ENCODE assay signal across 8 cellular contexts in genomic region chrX:3651272-3651671, GRCh38.
DNase-seq lines count a peak whose midpoint lies in the region; ATAC-seq and TF ChIP-seq lines count a peak whose summit lies in the region.

No MANE protein-coding gene starts in this region.

- H3K4me2 ChIP-seq in Loucy (ENCODE audit: low read depth, low read length, poor library complexity, severe bottlenecking) = no peak overlapping the region
- H3K4me2 ChIP-seq in mammary epithelial cell (ENCODE audit: insufficient read depth, low read depth, low read length) = no peak overlapping the region

- H3K27ac ChIP-seq in mammary epithelial cell (ENCODE audit: insufficient read depth, low read depth, low read length) = no peak overlapping the region

- intact Hi-C loops in mammary epithelial cell (cut with micrococcal nuclease) = loop anchor here (1.0 kb wide), 1 partner anchor 161 kb away; no protein-coding TSS in a partner anchor
- intact Hi-C loops in activated T-helper 1 cell treated with anti-CD3 and anti-CD28 coated beads, Interleukin-12 subunit alpha, Interleukin-12 subunit beta, Interleukin-2, Interleukin-4 antibody, amounts not matched to agents 30 ng/mL and 10 ng/mL and 1 ng/mL, durations not matched to agents 14 hours and 24 hours and 36 hours (cut with micrococcal nuclease) = loop anchor here (1.0 to 2.0 kb wide), 2 partner anchors 62 to 161 kb away; partner anchors contain the start of gene PRKX

- H3K79me2 ChIP-seq in Loucy (ENCODE audit: insufficient read depth, low read length) (no peaks in the 10 kb centered on the region), mammary epithelial cell (ENCODE audit: insufficient read depth, low read length) (peaks cover 4% of the 10 kb centered on the region)

- H2AFZ ChIP-seq in Loucy (ENCODE audit: low read length) = no peak overlapping the region
- no peak overlapping the region for H2AFZ ChIP-seq in mammary epithelial cell (ENCODE audit: low read depth, low read length)

- dilution Hi-C loops in mammary epithelial cell (cut with HindIII; ENCODE audit: low sequenced_read_pairs) = no loop called here

- peaks cover 0 to 1% (median 0%) of the 10 kb centered on the region in 7 donors for H3K9me3 Mint-ChIP-seq in naive B cell
- H3K9me3 Mint-ChIP-seq in activated T-helper 1 cell treated with anti-CD3 and anti-CD28 coated beads, Interleukin-12 subunit alpha, Interleukin-12 subunit beta, Interleukin-2, Interleukin-4 antibody, amounts not matched to agents 30 ng/mL and 10 ng/mL and 1 ng/mL, durations not matched to agents 14 hours and 24 hours and 36 hours = no peaks in the 10 kb centered on the region

- peak overlapping the region in 1 of 6 donors; percentile 74 for H3K27ac Mint-ChIP-seq in naive B cell
- no peak overlapping the region for H3K27ac Mint-ChIP-seq in activated T-helper 1 cell treated with anti-CD3 and anti-CD28 coated beads, Interleukin-12 subunit alpha, Interleukin-12 subunit beta, Interleukin-2, Interleukin-4 antibody, amounts not matched to agents 30 ng/mL and 10 ng/mL and 1 ng/mL, durations not matched to agents 14 hours and 24 hours and 36 hours

- H3K4me3 Mint-ChIP-seq in naive B cell = no peak overlapping the region
- no peak overlapping the region for H3K4me3 Mint-ChIP-seq in activated T-helper 1 cell treated with anti-CD3 and anti-CD28 coated beads, Interleukin-12 subunit alpha, Interleukin-12 subunit beta, Interleukin-2, Interleukin-4 antibody, amounts not matched to agents 30 ng/mL and 10 ng/mL and 1 ng/mL, durations not matched to agents 14 hours and 24 hours and 36 hours

- no TSS peak for BruUV-seq in mammary epithelial cell (replicated peaks; lab: Mats Ljungman, UMichigan)

- DNase-seq in GM03348 (ENCODE audit: low spot score) = peak; percentile 7
- DNase-seq in mammary epithelial cell = peak; percentile 8
- DNase-seq in naive B cell = peak; percentile 9
- DNase-seq in HPDE6-E6E7 (ENCODE audit: extremely low spot score) = no peak
- DNase-seq in HuH-7.5 (ENCODE audit: low spot score) = no peak
- DNase-seq in mucosa of gallbladder (ENCODE audit: low spot score) = no peak
- DNase-seq in activated T-helper 1 cell treated with anti-CD3 and anti-CD28 coated beads, Interleukin-12 subunit alpha, Interleukin-12 subunit beta, Interleukin-2, Interleukin-4 antibody, amounts not matched to agents 30 ng/mL and 10 ng/mL and 1 ng/mL, durations not matched to agents 14 hours and 24 hours and 36 hours (ENCODE audit: low spot score) = no peak

- no peak overlapping the region for H3K9ac ChIP-seq in Loucy (ENCODE audit: low read depth, low read length, poor library complexity, severe bottlenecking)
- no peak overlapping the region for H3K9ac ChIP-seq in mammary epithelial cell (ENCODE audit: insufficient read depth, low read length)

- no peaks in the 10 kb centered on the region for H3K9me2 ChIP-seq in Loucy (replicated peaks; ENCODE audit: low read depth, low read length)

- H3K4me3 ChIP-seq in Loucy (ENCODE audit: low read length, poor library complexity, severe bottlenecking) (no peak overlapping the region), mammary epithelial cell (replicated peaks in 1 of 3; ENCODE audit: insufficient read depth in 1 of 3, low read depth in 2 of 3, low read length in 3 of 3) (no peak overlapping the region)

- peaks cover 0 to 3% (median 0%) of the 10 kb centered on the region in 3 donors for H3K4me1 Mint-ChIP-seq in naive B cell
- H3K4me1 Mint-ChIP-seq in activated T-helper 1 cell treated with anti-CD3 and anti-CD28 coated beads, Interleukin-12 subunit alpha, Interleukin-12 subunit beta, Interleukin-2, Interleukin-4 antibody, amounts not matched to agents 30 ng/mL and 10 ng/mL and 1 ng/mL, durations not matched to agents 14 hours and 24 hours and 36 hours (ENCODE audit: low read depth) = no peaks in the 10 kb centered on the region

- no peaks in the 10 kb centered on the region for H3K27me3 ChIP-seq in Loucy (ENCODE audit: insufficient read depth, low read length, poor library complexity, severe bottlenecking)
- no peaks in the 10 kb centered on the region for H3K27me3 ChIP-seq in mammary epithelial cell (ENCODE audit: insufficient read depth, low read length)

- in situ Hi-C loops in mammary epithelial cell (cut with MboI; ENCODE audit: low sequenced_read_pairs in 2 of 2) = no loop called here

- CTCF ChIA-PET in mammary epithelial cell (lab: Charles Lee; ENCODE audit: low non-redundant PET) = no interaction called here

- 29% methylated on average over 4 of the region's 4 CpGs for WGBS in mammary epithelial cell (ENCODE audit: low coverage, missing lambda C conversion rate)

- H3F3A ChIP-seq in Loucy (ENCODE audit: low read depth) = no peaks in the 10 kb centered on the region

- TF ChIP-seq CTCF in Loucy (conservative IDR thresholded peaks at IDR 0.05; ENCODE audit: low read length) (peak; percentile 57), mammary epithelial cell (conservative IDR thresholded peaks at IDR 0.05 in 1 of 2, IDR thresholded peaks at IDR 0.05 in 1 of 2; ENCODE audit: extremely low read depth in 1 of 2, insufficient read depth in 1 of 2, low read depth in 1 of 2, low read length in 2 of 2) (peak; percentile 32 to 40)

- H3K36me3 Mint-ChIP-seq in naive B cell = peaks cover 0 to 14% of the 10 kb centered on the region in 2 donors
- peaks cover 14% of the 10 kb centered on the region for H3K36me3 Mint-ChIP-seq in activated T-helper 1 cell treated with anti-CD3 and anti-CD28 coated beads, Interleukin-12 subunit alpha, Interleukin-12 subunit beta, Interleukin-2, Interleukin-4 antibody, amounts not matched to agents 30 ng/mL and 10 ng/mL and 1 ng/mL, durations not matched to agents 14 hours and 24 hours and 36 hours (ENCODE audit: low read depth)

- ATAC-seq in naive B cell (ENCODE audit: low read depth in 2 of 2) = no peak

- H3K36me3 ChIP-seq in Loucy (ENCODE audit: insufficient read depth, low read length) = peaks cover 22% of the 10 kb centered on the region; the same call in 1 of the 2 replicates
- H3K36me3 ChIP-seq in mammary epithelial cell (ENCODE audit: insufficient read depth, low read length) = peaks cover 5% of the 10 kb centered on the region

- H3K4me1 ChIP-seq in Loucy (ENCODE audit: insufficient read depth, low read length, poor library complexity, severe bottlenecking) (no peaks in the 10 kb centered on the region), mammary epithelial cell (ENCODE audit: insufficient read depth, low read length) (no peaks in the 10 kb centered on the region)

- H3K9me3 ChIP-seq in Loucy (ENCODE audit: insufficient read depth, low read depth, low read length) = no peaks in the 10 kb centered on the region
- peaks cover 2% of the 10 kb centered on the region for H3K9me3 ChIP-seq in mammary epithelial cell (replicated peaks; ENCODE audit: insufficient read depth, low read length)

- H3K27me3 Mint-ChIP-seq in naive B cell = no peaks in the 10 kb centered on the region
- no peaks in the 10 kb centered on the region for H3K27me3 Mint-ChIP-seq in activated T-helper 1 cell treated with anti-CD3 and anti-CD28 coated beads, Interleukin-12 subunit alpha, Interleukin-12 subunit beta, Interleukin-2, Interleukin-4 antibody, amounts not matched to agents 30 ng/mL and 10 ng/mL and 1 ng/mL, durations not matched to agents 14 hours and 24 hours and 36 hours (ENCODE audit: insufficient read depth)

- H4K20me1 ChIP-seq in Loucy (ENCODE audit: insufficient read depth, low read length, poor library complexity, severe bottlenecking) (no peaks in the 10 kb centered on the region), mammary epithelial cell (ENCODE audit: insufficient read depth, low read length) (no peaks in the 10 kb centered on the region)

Comparison
In these comparisons a context has a peak if more than half of its experiments do, and no peak if none do; other contexts are left out.
1. DNase-seq: peak in GM03348 (single experiment), mammary epithelial cell (single experiment) and naive B cell (single experiment); none in HPDE6-E6E7 (single experiment), HuH-7.5 (single experiment), mucosa of gallbladder (single experiment) and activated T-helper 1 cell treated with anti-CD3 and anti-CD28 coated beads, Interleukin-12 subunit alpha, Interleukin-12 subunit beta, Interleukin-2, Interleukin-4 antibody, amounts not matched to agents 30 ng/mL and 10 ng/mL and 1 ng/mL, durations not matched to agents 14 hours and 24 hours and 36 hours (single experiment).